Comparison of ENCODE assay signal across 16 cellular contexts in the genomic region with DNA sequence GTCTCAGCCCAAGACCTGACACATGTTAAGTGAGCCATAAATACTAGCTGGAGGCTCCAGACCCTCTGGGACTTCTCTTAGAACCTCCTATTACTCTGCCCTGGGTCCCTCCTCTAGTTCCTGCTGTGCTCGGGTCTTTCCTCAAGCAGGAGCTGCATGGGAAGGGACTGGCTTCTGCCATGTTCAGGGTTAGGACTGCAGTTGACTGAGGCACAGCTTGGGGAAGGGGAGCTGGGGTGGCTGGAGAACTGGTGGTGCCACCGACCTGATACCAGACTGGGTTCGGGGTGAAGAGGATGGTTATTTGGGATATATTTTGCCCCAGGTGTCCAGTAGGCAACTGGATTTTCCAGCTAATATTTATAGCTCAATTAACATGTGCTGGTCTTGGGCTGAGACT. TPM values are rescaled to one million over a fixed set of nuclear protein-coding genes. Genes with fewer than 3 reads are reported as not detected.
"Had no signal": no experiment of that assay in that cellular context is flagged by ENCODE, and none has a peak within 500 bp of the region (broad histone marks: within the 10 kb centered on the region; RNA-seq: fewer than 3 reads in every experiment).

No MANE protein-coding gene starts in this region.

- H3K4me3 ChIP-seq: colonic mucosa, heart right ventricle, left lung, lung, SJCRH30, thoracic aorta had no signal

- DNase-seq: activated CD4-positive, alpha-beta memory T cell treated with anti-CD3 and anti-CD28 coated beads for 36 hours; activated CD4-positive, alpha-beta T cell treated with anti-CD3 and anti-CD28 coated beads for 1 hour; activated gamma-delta T cell treated with Interleukin-2 at 50 U/mL for 16 hours; colonic mucosa; erythroblast; foreskin fibroblast; heart right ventricle; left lung; retina; SJCRH30; stimulated activated CD4-positive, alpha-beta T cell treated with anti-CD3 and anti-CD28 coated beads, Interleukin-4, amount 100 ng/mL, for 4 hours; T-helper 1 cell; WERI-Rb-1 had no signal

- H3K9me3 ChIP-seq: colonic mucosa, heart right ventricle, left lung, SJCRH30, thoracic aorta had no signal

- H3K4me1 ChIP-seq: colonic mucosa, left lung, SJCRH30 had no signal

- H3K36me3 ChIP-seq: colonic mucosa had no signal

- H3K27ac ChIP-seq: colonic mucosa, heart right ventricle, left lung, SJCRH30, thoracic aorta, WERI-Rb-1 had no signal

- ATAC-seq: heart right ventricle; left lung; naive thymus-derived CD8-positive, alpha-beta T cell had no signal

- H3K27me3 ChIP-seq: colonic mucosa, heart right ventricle, left lung, SJCRH30 had no signal

RNA-seq across cellular contexts. Expression of a gene that starts 15.7 kb away (rescaled TPM):
- total RNA-seq: SJCRH30 had no signal
